Comparison of ENCODE assay signal across 8 cellular contexts in genomic region chr11:123511037-123511870, GRCh38.
DNase-seq lines count a peak whose midpoint lies in the region; ATAC-seq and TF ChIP-seq lines count a peak whose summit lies in the region.

No MANE protein-coding gene starts in this region.

- H3K27ac ChIP-seq in Panc1 (ENCODE audit: low read length) = no peak overlapping the region
- no peak overlapping the region for H3K27ac ChIP-seq in fibroblast of lung (ENCODE audit: insufficient read depth, low read length)

- in situ Hi-C loops in Panc1 (cut with HindIII; ENCODE audit: low pct_unique_long_range_greater_than_20kb, low sequenced_read_pairs) = no loop called here

- H3K79me2 ChIP-seq in fibroblast of lung (ENCODE audit: control insufficient read depth, insufficient read depth, low read length) = no peaks in the 10 kb centered on the region

- no peak overlapping the region for H3K4me2 ChIP-seq in fibroblast of lung (ENCODE audit: extremely low read depth, insufficient read depth, low read length)

- TF ChIP-seq CTCF in Panc1 (IDR thresholded peaks at IDR 0.05) (peak; percentile 98), fibroblast of lung (conservative IDR thresholded peaks at IDR 0.05 in 1 of 2, IDR thresholded peaks at IDR 0.05 in 1 of 2; ENCODE audit: low read depth in 1 of 2, low read length in 2 of 2) (peak; percentile 81 to 89), nephron progenitor cell (IDR thresholded peaks at IDR 0.05) (peak; percentile 96)

- intact Hi-C loops in Panc1 (cut with micrococcal nuclease; ENCODE audit: unreplicated experiment) = loop anchor here (1.0 to 5.0 kb wide), 3 partner anchors 41 to 196 kb away; no protein-coding TSS in a partner anchor

- H3K4me3 ChIP-seq in Panc1 (ENCODE audit: low read depth in 2 of 2, low read length in 2 of 2) (no peak overlapping the region), fibroblast of lung (replicated peaks in 1 of 4; ENCODE audit: control extremely low read depth in 1 of 4, insufficient read depth in 1 of 4, low read depth in 3 of 4, low read length in 4 of 4) (no peak overlapping the region)

- no peaks in the 10 kb centered on the region for H3K9me3 Mint-ChIP-seq in activated T-cell treated with anti-CD3 and anti-CD28 coated beads, Interleukin-2, amount 50 U/mL, for 4 hours
- H3K9me3 Mint-ChIP-seq in nephron progenitor cell = no peaks in the 10 kb centered on the region

- H2AFZ ChIP-seq in fibroblast of lung (ENCODE audit: low read length) = no peak overlapping the region

- ATAC-seq in GM21619 (IDR thresholded peaks at IDR 0.05; ENCODE audit: unreplicated experiment) = peak; percentile 87
- peak; percentile 99 for ATAC-seq in Panc1
- ATAC-seq in activated T-cell treated with anti-CD3 and anti-CD28 coated beads, Interleukin-2, amount 50 U/mL, for 4 hours = peak; percentile 97 to 99

- H3K36me3 ChIP-seq in Panc1 (ENCODE audit: control insufficient read depth, insufficient read depth, low read length) = no peaks in the 10 kb centered on the region
- H3K36me3 ChIP-seq in fibroblast of lung (ENCODE audit: control insufficient read depth, insufficient read depth, low read length) = no peaks in the 10 kb centered on the region

- H3K4me1 Mint-ChIP-seq in activated T-cell treated with anti-CD3 and anti-CD28 coated beads, Interleukin-2, amount 50 U/mL, for 4 hours (ENCODE audit: low read depth) = peaks cover 8% of the 10 kb centered on the region
- H3K4me1 Mint-ChIP-seq in nephron progenitor cell = peaks cover 51% of the 10 kb centered on the region

- CTCF ChIA-PET in Panc1 (lab: Charles Lee) = interaction anchor here (0.7 kb wide), 2 partner anchors 12 to 49 kb away, joined by 3 read pairs; no protein-coding TSS in a partner anchor

- no peaks in the 10 kb centered on the region for H3K36me3 Mint-ChIP-seq in activated T-cell treated with anti-CD3 and anti-CD28 coated beads, Interleukin-2, amount 50 U/mL, for 4 hours (ENCODE audit: insufficient read depth)
- H3K36me3 Mint-ChIP-seq in nephron progenitor cell (ENCODE audit: low read depth) = no peaks in the 10 kb centered on the region

- peak; percentile 92 for DNase-seq in DMS153 treated with DMSO at 0.1 percent for 48 hours (lab: John Stamatoyannopoulos, UW; ENCODE audit: unreplicated experiment)
- peak; percentile 37 for DNase-seq in KG1 (lab: John Stamatoyannopoulos, UW)
- peak; percentile 45 for DNase-seq in Panc1 (ENCODE audit: low read depth, low spot score)
- DNase-seq in activated T-cell treated with anti-CD3 and anti-CD28 coated beads, Interleukin-2, amount 50 U/mL, for 4 hours = peak; percentile 45
- peak; percentile 84 for DNase-seq in fibroblast of lung (ENCODE audit: low read depth in 2 of 2)
- peak; percentile 95 for DNase-seq in nephron progenitor cell
- peak; percentile 89 for DNase-seq in stromal cell of bone marrow (ENCODE audit: low read depth)

- H3K27me3 ChIP-seq in Panc1 (ENCODE audit: control insufficient read depth, insufficient read depth, low read length) (peaks cover 13% of the 10 kb centered on the region), fibroblast of lung (ENCODE audit: control insufficient read depth, insufficient read depth, low read length) (no peaks in the 10 kb centered on the region)

- H3K4me1 ChIP-seq in Panc1 (ENCODE audit: control insufficient read depth, insufficient read depth, low read length) (peaks cover 3% of the 10 kb centered on the region; the same call in 1 of the 2 replicates), fibroblast of lung (ENCODE audit: control insufficient read depth, extremely low read depth, insufficient read depth, low read length) (no peaks in the 10 kb centered on the region)

- no peak overlapping the region for H3K4me3 Mint-ChIP-seq in activated T-cell treated with anti-CD3 and anti-CD28 coated beads, Interleukin-2, amount 50 U/mL, for 4 hours
- peak overlapping the region; percentile 69 for H3K4me3 Mint-ChIP-seq in nephron progenitor cell

- H3K9ac ChIP-seq in fibroblast of lung (ENCODE audit: insufficient read depth, low read length) = no peak overlapping the region

- peak overlapping the region; percentile 5 for H3K27ac Mint-ChIP-seq in nephron progenitor cell

- H3K9me3 ChIP-seq in Panc1 (ENCODE audit: control insufficient read depth, insufficient read depth, low read depth, low read length) (no peaks in the 10 kb centered on the region), fibroblast of lung (ENCODE audit: control insufficient read depth, insufficient read depth, low read depth, low read length) (no peaks in the 10 kb centered on the region)

- peaks cover 3% of the 10 kb centered on the region for H3K27me3 Mint-ChIP-seq in activated T-cell treated with anti-CD3 and anti-CD28 coated beads, Interleukin-2, amount 50 U/mL, for 4 hours (ENCODE audit: low read depth)
- no peaks in the 10 kb centered on the region for H3K27me3 Mint-ChIP-seq in nephron progenitor cell (ENCODE audit: low read depth, poor library complexity)

- no TSS peak for BruUV-seq in Panc1 (replicated peaks; lab: Mats Ljungman, UMichigan)

- H4K20me1 ChIP-seq in fibroblast of lung (ENCODE audit: control insufficient read depth, extremely low read depth, insufficient read depth, low read length) = no peaks in the 10 kb centered on the region

- POLR2A ChIA-PET in Panc1 (lab: Charles Lee) = no interaction called here

Comparison
In these comparisons a context has a peak if more than half of its experiments do, and no peak if none do; other contexts are left out.
1. DNase-seq: peak in every context shown above with its lines; median percentile 95 in nephron progenitor cell; 92 in DMS153 treated with DMSO at 0.1 percent for 48 hours; 89 in stromal cell of bone marrow; 84 in fibroblast of lung; 45 in Panc1; 45 in activated T-cell treated with anti-CD3 and anti-CD28 coated beads, Interleukin-2, amount 50 U/mL, for 4 hours; 37 in KG1.